Comparison of ENCODE assay signal across 22 cellular contexts in the genomic region with DNA sequence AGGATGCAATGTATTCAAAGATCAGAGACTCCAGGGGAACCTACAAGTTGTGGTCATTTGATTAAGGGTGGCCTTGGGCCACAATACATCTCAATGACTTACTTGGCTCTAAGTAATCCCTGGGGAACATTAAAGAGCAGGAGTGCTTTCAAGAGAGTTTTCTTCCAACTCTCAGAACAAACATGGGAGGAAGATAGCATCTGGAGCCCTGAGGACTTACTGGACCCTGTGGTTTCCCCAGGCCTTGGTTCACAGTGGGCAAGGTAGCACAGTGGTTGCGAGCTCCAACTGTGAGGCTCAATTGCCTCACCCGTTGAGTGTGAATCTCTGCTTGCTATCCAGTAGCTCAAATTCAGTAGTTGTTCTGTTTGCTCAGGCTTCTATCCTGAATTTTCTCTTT. TPM values are rescaled to one million over a fixed set of nuclear protein-coding genes. Genes with fewer than 3 reads are reported as not detected.
DNase-seq lines count a peak whose midpoint lies in the region; ATAC-seq, FAIRE-seq and TF ChIP-seq lines count a peak whose summit lies in the region.
"Had no signal": no experiment of that assay in that cellular context is flagged by ENCODE, and none has a peak within 500 bp of the region (broad histone marks: within the 10 kb centered on the region; RNA-seq: fewer than 3 reads in every experiment).

No MANE protein-coding gene starts in this region.

- no peak overlapping the region for H2AFZ ChIP-seq in HepG2 (ENCODE audit: low read length)
- H2AFZ ChIP-seq: GM23248 had no signal

- in situ Hi-C loops in HepG2 (cut with HindIII; ENCODE audit: extremely low pct_ligation_motif_present, low pct_unique_long_range_greater_than_20kb) = no loop called here

- no peak; the same call in 1 of the 3 replicates for ATAC-seq in HepG2
- no peak for ATAC-seq in right lobe of liver
- peak; percentile 8 for ATAC-seq in stimulated activated effector memory CD8-positive, alpha-beta T cell treated with anti-CD3 and anti-CD28 coated beads, Interleukin-12 subunit alpha, Interleukin-12 subunit beta, amount 100 ng/mL, for 72 hours
- no peak for ATAC-seq in HG02870 (IDR thresholded peaks at IDR 0.05; ENCODE audit: unreplicated experiment)
- no peak for ATAC-seq in effector memory CD8-positive, alpha-beta T cell (replicated peaks)

- CTCF ChIA-PET in HepG2 (lab: Yijun Ruan, JAX; ENCODE audit: low intra/inter-chr PET ratio, low total read pairs) = no interaction called here

- H3K27me3 Mint-ChIP-seq in endodermal cell (ENCODE audit: insufficient read depth) = no peaks in the 10 kb centered on the region
- peaks cover 3% of the 10 kb centered on the region for H3K27me3 Mint-ChIP-seq in activated naive CD8-positive, alpha-beta T cell treated with anti-CD3 and anti-CD28 coated beads for 36 hours
- peaks cover 6 to 9% of the 10 kb centered on the region in 2 donors for H3K27me3 Mint-ChIP-seq in effector memory CD8-positive, alpha-beta T cell

- H3K4me1 Mint-ChIP-seq in endodermal cell = peaks cover 11% of the 10 kb centered on the region
- H3K4me1 Mint-ChIP-seq in stimulated activated effector memory CD8-positive, alpha-beta T cell treated with anti-CD3 and anti-CD28 coated beads, Interleukin-12 subunit alpha, Interleukin-12 subunit beta, amount 100 ng/mL, for 72 hours = no peaks in the 10 kb centered on the region
- no peaks in the 10 kb centered on the region for H3K4me1 Mint-ChIP-seq in activated naive CD8-positive, alpha-beta T cell treated with anti-CD3 and anti-CD28 coated beads for 36 hours
- no peaks in the 10 kb centered on the region for H3K4me1 Mint-ChIP-seq in effector memory CD8-positive, alpha-beta T cell (ENCODE audit: low read depth in 2 of 2)
- H3K4me1 Mint-ChIP-seq: CD4-positive, alpha-beta memory T cell had no signal

- no peak overlapping the region for H3K4me2 ChIP-seq in HepG2 (ENCODE audit: low read depth, low read length)

- TF ChIP-seq CTCF in HepG2 (CRISPR knock-in tag; IDR thresholded peaks at IDR 0.05) (no peak), right lobe of liver (IDR thresholded peaks at IDR 0.05) (no peak), endodermal cell (conservative IDR thresholded peaks at IDR 0.05) (no peak)

- peaks cover 31% of the 10 kb centered on the region for H3K4me1 ChIP-seq in HepG2 (ENCODE audit: insufficient read depth, low read length)
- no peaks in the 10 kb centered on the region for H3K4me1 ChIP-seq in right lobe of liver
- H3K4me1 ChIP-seq in endodermal cell (ENCODE audit: control insufficient read depth, insufficient read depth, low read length) = peaks cover 4% of the 10 kb centered on the region

- no peak overlapping the region for H3K9ac ChIP-seq in HepG2 (ENCODE audit: insufficient read depth, low read depth, low read length)
- no peak overlapping the region for H3K9ac ChIP-seq in endodermal cell (ENCODE audit: extremely low read depth, low read length, poor library complexity, severe bottlenecking)
- H3K9ac ChIP-seq: GM23248 had no signal

- BruUV-seq in HepG2 (replicated peaks; lab: Mats Ljungman, UMichigan) = no TSS peak

- no peak overlapping the region for H3K27ac Mint-ChIP-seq in endodermal cell
- no peak overlapping the region for H3K27ac Mint-ChIP-seq in stimulated activated effector memory CD8-positive, alpha-beta T cell treated with anti-CD3 and anti-CD28 coated beads, Interleukin-12 subunit alpha, Interleukin-12 subunit beta, amount 100 ng/mL, for 72 hours
- no peak overlapping the region for H3K27ac Mint-ChIP-seq in activated naive CD8-positive, alpha-beta T cell treated with anti-CD3 and anti-CD28 coated beads for 36 hours
- no peak overlapping the region for H3K27ac Mint-ChIP-seq in effector memory CD8-positive, alpha-beta T cell
- H3K27ac Mint-ChIP-seq: CD4-positive, alpha-beta memory T cell had no signal

- TF ChIP-seq POLR2A in HepG2 (IDR thresholded peaks at IDR 0.05; ENCODE audit: insufficient read depth in 1 of 2, low read depth in 2 of 2, low read length in 2 of 2) (no peak), right lobe of liver (IDR thresholded peaks at IDR 0.05) (no peak)

- 82% methylated on average over 2 of the region's 2 CpGs for WGBS in HepG2 (ENCODE audit: low lambda C conversion rate)
- WGBS in right lobe of liver (ENCODE audit: insufficient coverage, low coverage, low lambda C conversion rate, missing lambda C conversion rate) = no CpG with 5 or more reads among the region's 2 CpGs
- 66 to 79% methylated on average over 2 of the region's 2 CpGs for whole genome bisulfite sequencing in endodermal cell (ENCODE audit: insufficient coverage in 1 of 2, insufficient read length in 1 of 2), 2 experiments

- intact Hi-C loops in HepG2 (cut with micrococcal nuclease; ENCODE audit: unreplicated experiment) (no loop called here), right lobe of liver (cut with DNase I) (no loop called here)

- no peaks in the 10 kb centered on the region for H3K9me3 Mint-ChIP-seq in endodermal cell
- no peaks in the 10 kb centered on the region for H3K9me3 Mint-ChIP-seq in stimulated activated effector memory CD8-positive, alpha-beta T cell treated with anti-CD3 and anti-CD28 coated beads, Interleukin-12 subunit alpha, Interleukin-12 subunit beta, amount 100 ng/mL, for 72 hours
- peaks cover 1% of the 10 kb centered on the region for H3K9me3 Mint-ChIP-seq in activated naive CD8-positive, alpha-beta T cell treated with anti-CD3 and anti-CD28 coated beads for 36 hours
- no peaks in the 10 kb centered on the region for H3K9me3 Mint-ChIP-seq in effector memory CD8-positive, alpha-beta T cell

- POLR2A ChIA-PET in HepG2 (lab: Yijun Ruan, JAX) = interaction anchor here (1.3 kb wide), 1 partner anchor 201 kb away, joined by 4 read pairs; no protein-coding TSS in a partner anchor

- H3K27me3 ChIP-seq in HepG2 (ENCODE audit: control insufficient read depth in 1 of 2, insufficient read depth in 2 of 2, low read length in 2 of 2) = no peaks in the 10 kb centered on the region
- no peaks in the 10 kb centered on the region for H3K27me3 ChIP-seq in right lobe of liver
- H3K27me3 ChIP-seq in endodermal cell (ENCODE audit: control insufficient read depth, insufficient read depth, low read length, poor library complexity, severe bottlenecking) = no peaks in the 10 kb centered on the region

- H4K20me1 ChIP-seq in HepG2 (ENCODE audit: insufficient read depth, low read length) = no peaks in the 10 kb centered on the region

- H3K36me3 ChIP-seq in HepG2 (replicated peaks in 1 of 2; ENCODE audit: control insufficient read depth in 1 of 2, insufficient read depth in 2 of 2, low read length in 2 of 2) (no peaks in the 10 kb centered on the region), right lobe of liver (no peaks in the 10 kb centered on the region), endodermal cell (ENCODE audit: control insufficient read depth, insufficient read depth, low read length) (no peaks in the 10 kb centered on the region)

- H3K4me3 Mint-ChIP-seq in endodermal cell = no peak overlapping the region
- no peak overlapping the region for H3K4me3 Mint-ChIP-seq in stimulated activated effector memory CD8-positive, alpha-beta T cell treated with anti-CD3 and anti-CD28 coated beads, Interleukin-12 subunit alpha, Interleukin-12 subunit beta, amount 100 ng/mL, for 72 hours
- no peak overlapping the region for H3K4me3 Mint-ChIP-seq in activated naive CD8-positive, alpha-beta T cell treated with anti-CD3 and anti-CD28 coated beads for 36 hours
- H3K4me3 Mint-ChIP-seq in effector memory CD8-positive, alpha-beta T cell = no peak overlapping the region
- H3K4me3 Mint-ChIP-seq: CD4-positive, alpha-beta memory T cell had no signal

- peaks cover 6% of the 10 kb centered on the region for H3K79me2 ChIP-seq in HepG2 (ENCODE audit: insufficient read depth, low read length)

- H3K36me3 Mint-ChIP-seq in endodermal cell (ENCODE audit: low read depth) = no peaks in the 10 kb centered on the region
- H3K36me3 Mint-ChIP-seq in stimulated activated effector memory CD8-positive, alpha-beta T cell treated with anti-CD3 and anti-CD28 coated beads, Interleukin-12 subunit alpha, Interleukin-12 subunit beta, amount 100 ng/mL, for 72 hours = no peaks in the 10 kb centered on the region
- no peaks in the 10 kb centered on the region for H3K36me3 Mint-ChIP-seq in activated naive CD8-positive, alpha-beta T cell treated with anti-CD3 and anti-CD28 coated beads for 36 hours
- no peaks in the 10 kb centered on the region for H3K36me3 Mint-ChIP-seq in effector memory CD8-positive, alpha-beta T cell (ENCODE audit: insufficient read depth)
- H3K36me3 Mint-ChIP-seq: CD4-positive, alpha-beta memory T cell had no signal

- no peak for FAIRE-seq in HepG2 (lab: Jason Lieb, UNC)
- FAIRE-seq: GM12891, GM18507, H1 had no signal

- no peak for TF ChIP-seq RAD21 in HepG2 (CRISPR knock-in tag; IDR thresholded peaks at IDR 0.05)

- H3K27ac ChIP-seq in HepG2 (ENCODE audit: extremely low read length, insufficient read depth, low read length) = no peak overlapping the region
- H3K27ac ChIP-seq in right lobe of liver = no peak overlapping the region
- no peak overlapping the region for H3K27ac ChIP-seq in endodermal cell (ENCODE audit: low read depth, low read length)
- H3K27ac ChIP-seq: GM23248 had no signal

- no peaks in the 10 kb centered on the region for H3K9me3 ChIP-seq in HepG2 (ENCODE audit: low read length)
- no peaks in the 10 kb centered on the region for H3K9me3 ChIP-seq in right lobe of liver
- H3K9me3 ChIP-seq in endodermal cell (ENCODE audit: control insufficient read depth, low read length) = no peaks in the 10 kb centered on the region

- TF ChIP-seq EP300 in HepG2 (IDR thresholded peaks at IDR 0.05; ENCODE audit: low read depth in 2 of 2, low read length in 2 of 2) (no peak), HepG2 (CRISPR knock-in tag; IDR thresholded peaks at IDR 0.05; ENCODE audit: borderline replicate concordance) (no peak)

- DNase-seq in HepG2 (ENCODE audit: low spot score) (no peak), right lobe of liver (no peak), ELF-1 (ENCODE audit: low read depth, low spot score) (peak; percentile 36), endodermal cell (peak; percentile 79)
- no peak for DNase-seq in stimulated activated effector memory CD8-positive, alpha-beta T cell treated with anti-CD3 and anti-CD28 coated beads, Interleukin-12 subunit alpha, Interleukin-12 subunit beta, amount 100 ng/mL, for 72 hours (ENCODE audit: low spot score in 2 of 2)
- no peak for DNase-seq in activated naive CD8-positive, alpha-beta T cell treated with anti-CD3 and anti-CD28 coated beads for 36 hours
- DNase-seq in effector memory CD8-positive, alpha-beta T cell = no peak
- DNase-seq: C1 segment of cervical spinal cord; Calu3; CD4-positive, alpha-beta memory T cell; COR-L47; DMS53; EL; GF-D8; GM23248; H7; HCEC 1CT had no signal

- no peak overlapping the region for H3K4me3 ChIP-seq in HepG2 (replicated peaks in 1 of 3; ENCODE audit: insufficient read depth in 1 of 3, low read depth in 2 of 3, low read length in 3 of 3)
- no peak overlapping the region for H3K4me3 ChIP-seq in right lobe of liver
- H3K4me3 ChIP-seq in endodermal cell (ENCODE audit: low read length) = no peak overlapping the region
- H3K4me3 ChIP-seq: GM23248 had no signal

RNA-seq across cellular contexts. Expression of gene STXBP6, which starts 32.4 kb away (rescaled TPM):
- total RNA-seq in HepG2 (2016; rRNA removed; fragmentation: Illumina TruSeq; extraction: Trizol) (35.3 and 43.2 TPM in 2 replicates), right lobe of liver (1 to 10 TPM in 4 of 6 experiments, under 1 TPM in 2; 0.55 to 1.7 (median 1.1) TPM), endodermal cell (1 to 10 TPM in 1 of 2 donors, under 1 TPM in 1; 0.64 to 1.5 TPM)
- 21.2 TPM in 2 replicates for total RNA-seq in HepG2 (2016; cell fraction: cytosol; rRNA removed; fragmentation: Illumina TruSeq; extraction: Trizol; ENCODE audit: low read depth)
- total RNA-seq in HepG2 (2016; cell fraction: insoluble cytoplasmic fraction; rRNA removed; fragmentation: Illumina TruSeq; extraction: Trizol) = 31.7 and 46.6 TPM in 2 replicates
- total RNA-seq in HepG2 (2016; cell fraction: membrane; rRNA removed; fragmentation: Illumina TruSeq; extraction: Trizol) = 28.9 and 30.6 TPM in 2 replicates
- 26.2 and 27.2 TPM in 2 replicates for total RNA-seq in HepG2 (2016; cell fraction: nucleus; rRNA removed; fragmentation: Illumina TruSeq; extraction: Trizol)
- polyA plus RNA-seq in HepG2 (2011; rRNA removed) = 32.3 and 42.8 TPM in 2 replicates
- 26.8 and 33.4 TPM in 2 replicates for polyA plus RNA-seq in HepG2 (2011; cell fraction: cytosol; rRNA removed)
- 10.0 and 11.5 TPM in 2 replicates for polyA plus RNA-seq in HepG2 (2011; cell fraction: nucleus; rRNA removed)
- 25.5 and 27.7 TPM in 2 replicates for polyA plus RNA-seq in HepG2 (2012)
- polyA plus RNA-seq in HepG2 (2016; cell fraction: cytosol; fragmentation: Illumina TruSeq; extraction: Trizol; ENCODE audit: low read depth) = 19.0 and 23.1 TPM in 2 replicates
- polyA plus RNA-seq in HepG2 (2016; cell fraction: insoluble cytoplasmic fraction; fragmentation: Illumina TruSeq; extraction: Trizol; ENCODE audit: low read depth) = 51.3 and 53.4 TPM in 2 replicates
- 25.8 and 28.4 TPM in 2 replicates for polyA plus RNA-seq in HepG2 (2016; cell fraction: membrane; fragmentation: Illumina TruSeq; extraction: Trizol; ENCODE audit: low read depth)
- 24.0 and 27.2 TPM in 2 replicates for polyA plus RNA-seq in HepG2 (2016; cell fraction: nucleus; fragmentation: Illumina TruSeq; extraction: Trizol; ENCODE audit: insufficient read depth, low read depth)
- polyA minus RNA-seq in HepG2 (2011; rRNA and poly(A)+ RNA removed; ENCODE audit: low replicate concordance) = 3.0 and 26.4 TPM in 2 replicates
- 19.6 and 20.8 TPM in 2 replicates for polyA minus RNA-seq in HepG2 (2011; cell fraction: cytosol; rRNA and poly(A)+ RNA removed)
- 53.4 and 53.6 TPM in 2 replicates for polyA minus RNA-seq in HepG2 (2011; cell fraction: nucleus; rRNA and poly(A)+ RNA removed)
- polyA plus RNA-seq in endodermal cell (2013, experiment 1 of 2) = 5.1 TPM
- polyA plus RNA-seq in endodermal cell (2013, experiment 2 of 2) = 6.2 TPM
- not detected for total RNA-seq in activated naive CD8-positive, alpha-beta T cell treated with anti-CD3 and anti-CD28 coated beads for 36 hours
- total RNA-seq: CD4-positive, alpha-beta memory T cell; G401 had no signal
- polyA plus RNA-seq: CD4-positive, alpha-beta memory T cell had no signal

Comparison
In these comparisons a context has a peak if more than half of its experiments do, and no peak if none do; other contexts are left out.
1. RNA of gene STXBP6, which starts 32.4 kb away (total RNA-seq): 21.2 to 46.6 TPM in HepG2; 0.64 to 1.5 TPM in endodermal cell, 0.55 to 1.7 TPM in right lobe of liver and not detected in activated naive CD8-positive, alpha-beta T cell treated with anti-CD3 and anti-CD28 coated beads for 36 hours; every median in the first group is over 4 times any median in the second.
2. DNase-seq: peak in ELF-1 (single experiment) and endodermal cell (single experiment); none in HepG2 (single experiment), right lobe of liver (0 of 3), stimulated activated effector memory CD8-positive, alpha-beta T cell treated with anti-CD3 and anti-CD28 coated beads, Interleukin-12 subunit alpha, Interleukin-12 subunit beta, amount 100 ng/mL, for 72 hours (0 of 2), activated naive CD8-positive, alpha-beta T cell treated with anti-CD3 and anti-CD28 coated beads for 36 hours (single experiment) and effector memory CD8-positive, alpha-beta T cell (0 of 3).